In the genomic region with DNA sequence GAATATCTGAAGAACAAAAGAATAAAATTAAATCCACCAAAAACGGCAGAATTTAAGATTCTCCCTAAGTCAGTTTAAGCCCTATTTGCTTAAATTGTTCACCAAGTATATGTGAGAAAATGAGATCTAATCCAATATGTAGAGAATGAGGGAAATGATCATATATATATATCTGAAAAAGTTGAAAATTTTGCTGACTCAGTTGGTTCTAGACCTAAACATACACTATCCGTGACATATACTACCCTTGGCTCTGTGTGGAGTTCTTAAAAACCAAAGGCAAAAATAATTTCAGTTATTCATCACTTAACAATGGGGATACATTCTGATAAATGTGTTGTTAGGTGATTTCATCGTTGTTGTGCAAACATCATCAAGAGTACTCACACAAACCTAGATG, we compare ENCODE assay signal across 26 cellular contexts. TPM values are rescaled to one million over a fixed set of nuclear protein-coding genes. Genes with fewer than 3 reads are reported as not detected.
"Had no signal": no experiment of that assay in that cellular context is flagged by ENCODE, and none has a peak within 500 bp of the region (broad histone marks: within the 10 kb centered on the region; RNA-seq: fewer than 3 reads in every experiment).

No MANE protein-coding gene starts in this region.

- H3K4me3 ChIP-seq: ascending aorta, SJCRH30, SK-N-MC had no signal

- H3K27me3 ChIP-seq: ascending aorta, SJCRH30 had no signal

- H3K9me3 ChIP-seq: ascending aorta, SJCRH30 had no signal

- H3K4me1 ChIP-seq: SJCRH30 had no signal

- ATAC-seq: activated CD8-positive, alpha-beta T cell treated with anti-CD3 and anti-CD28 coated beads for 36 hours; activated T-cell treated with anti-CD3 and anti-CD28 coated beads, Interleukin-2, amount 50 U/mL, for 72 hours; activated T-helper 17 cell treated with anti-CD3 and anti-CD28 coated beads, Interleukin-2, amount 50 U/mL, for 72 hours; Panc1 had no signal

- DNase-seq: activated CD4-positive, alpha-beta T cell treated with anti-CD3 and anti-CD28 coated beads, Interleukin-2, amount 10 ng/mL, durations not matched to agents 24 days and 14 days; activated CD4-positive, alpha-beta T cell treated with anti-CD3 and anti-CD28 coated beads, Interleukin-2, amount 50 U/mL, for 4 hours; activated CD8-positive, alpha-beta T cell treated with anti-CD3 and anti-CD28 coated beads for 36 hours; activated effector memory CD4-positive, alpha-beta T cell treated with anti-CD3 and anti-CD28 coated beads, Interleukin-2, amount 50 U/mL, for 16 hours; activated naive CD4-positive, alpha-beta T cell; activated naive CD8-positive, alpha-beta T cell treated with anti-CD3 and anti-CD28 coated beads, Interleukin-2, amount 10 ng/mL, durations not matched to agents 7 days and 5 days; activated T-cell treated with anti-CD3 and anti-CD28 coated beads, Interleukin-2, amount 50 U/mL, for 1 hour; activated T-cell treated with anti-CD3 and anti-CD28 coated beads, Interleukin-2, amount 50 U/mL, for 72 hours; amygdala; NCI-H1105; NCI-H1417 treated with DMSO at 0.1 percent for 48 hours; NCI-H187 treated with DMSO at 0.1 percent for 48 hours; NCI-H2081; NCI-H345; NCI-H524 treated with DMSO at 0.1 percent for 48 hours; SHP77; SJCRH30; T1000 had no signal

- H3K27ac ChIP-seq: ascending aorta, SJCRH30, SK-N-MC had no signal

RNA-seq across cellular contexts. Expression of gene PSMA8, which starts 50.6 kb away (rescaled TPM):
- total RNA-seq: ascending aorta, cardiac septum, LHCN-M2, NCI-H460, RPMI7951, SJCRH30 had no signal
